15 cellular contexts compared by ENCODE assay signal in the genomic region with DNA sequence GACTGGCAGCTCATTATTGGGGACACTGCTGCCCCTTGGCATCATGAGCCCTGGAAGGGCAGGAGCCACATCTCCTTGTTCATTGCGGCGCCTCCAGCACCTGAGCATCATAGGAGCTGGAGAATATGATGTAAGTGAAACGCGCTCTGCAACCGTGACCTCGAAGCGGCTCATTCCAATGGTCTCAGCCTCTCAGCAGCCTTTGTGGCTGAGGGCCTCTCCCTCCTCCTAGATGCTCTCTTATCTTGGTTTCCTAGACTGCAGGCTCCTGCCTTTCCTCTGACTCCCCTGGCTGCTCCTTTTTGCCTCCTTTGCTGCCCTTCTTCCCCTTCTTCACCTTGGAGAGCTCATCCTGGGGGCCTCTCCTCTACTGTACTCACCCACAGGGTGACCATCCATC.
A peak's percentile ranks its signal among the peaks of the same experiment; 100 is the strongest.
DNase-seq lines count a peak whose midpoint lies in the region; ATAC-seq and TF ChIP-seq lines count a peak whose summit lies in the region.
"Had no signal": no experiment of that assay in that cellular context is flagged by ENCODE, and none has a peak within 500 bp of the region (broad histone marks: within the 10 kb centered on the region; RNA-seq: fewer than 3 reads in every experiment).

No MANE protein-coding gene starts in this region.

- TF ChIP-seq CTCF in hepatocyte (IDR thresholded peaks at IDR 0.05; ENCODE audit: poor library complexity) (no peak), osteoblast (IDR thresholded peaks at IDR 0.05; ENCODE audit: extremely low read depth, low read depth, low read length) (no peak)

- H3K4me1 ChIP-seq in hepatocyte (ENCODE audit: insufficient read depth): no peaks in the 10 kb centered on the region
- H3K4me1 ChIP-seq in osteoblast (ENCODE audit: insufficient read depth, low read length): no peaks in the 10 kb centered on the region

- H3K4me3 ChIP-seq in hepatocyte: no peak overlapping the region
- H3K4me3 ChIP-seq in osteoblast (ENCODE audit: insufficient read depth, low read length): no peak overlapping the region
- H3K4me3 ChIP-seq: GM23248 had no signal

- H3K9me2 ChIP-seq in hepatocyte (replicated peaks; ENCODE audit: insufficient read depth): no peaks in the 10 kb centered on the region

- DNase-seq in amniotic epithelial cell (ENCODE audit: low read depth) (peak; percentile 29), hepatocyte (ENCODE audit: low spot score) (peak; percentile 2), osteoblast (ENCODE audit: insufficient read length, low spot score, missing footprints) (peak; percentile 8), Kasumi-1 (lab: John Stamatoyannopoulos, UW) (no peak)
- DNase-seq: C1 segment of cervical spinal cord; Calu3; CD4-positive, alpha-beta memory T cell; COR-L47; DMS153; DND-41; GM23248; H7; HCEC 1CT had no signal

- WGBS in hepatocyte (ENCODE audit: low lambda C conversion rate, missing lambda C conversion rate): 89% methylated on average over 7 of the region's 7 CpGs

- H3K9me3 ChIP-seq in hepatocyte (ENCODE audit: low read depth): no peaks in the 10 kb centered on the region
- no peaks in the 10 kb centered on the region for H3K9me3 ChIP-seq in osteoblast (ENCODE audit: low read depth, low read length)

- no peak overlapping the region for H3K4me2 ChIP-seq in hepatocyte
- no peak overlapping the region for H3K4me2 ChIP-seq in osteoblast (ENCODE audit: insufficient read depth, low read length)

- H3K36me3 ChIP-seq in hepatocyte (replicated peaks; ENCODE audit: insufficient read depth, low read depth) (no peaks in the 10 kb centered on the region), osteoblast (ENCODE audit: insufficient read depth, low read length) (no peaks in the 10 kb centered on the region)

- H2AFZ ChIP-seq in hepatocyte (no peak overlapping the region), osteoblast (ENCODE audit: low read length) (no peak overlapping the region)
- H2AFZ ChIP-seq: GM23248 had no signal

- H3K27ac ChIP-seq in hepatocyte (no peak overlapping the region), osteoblast (ENCODE audit: low read depth, low read length) (no peak overlapping the region)
- H3K27ac ChIP-seq: GM23248 had no signal

- ATAC-seq in HG03520 (IDR thresholded peaks at IDR 0.05; ENCODE audit: unreplicated experiment): no peak
- ATAC-seq in GM18520 (IDR thresholded peaks at IDR 0.05; ENCODE audit: unreplicated experiment): no peak

- H3K27me3 ChIP-seq in hepatocyte (no peaks in the 10 kb centered on the region), osteoblast (ENCODE audit: insufficient read depth, low read length) (peaks cover 15% of the 10 kb centered on the region)

- H3K79me2 ChIP-seq in hepatocyte (no peaks in the 10 kb centered on the region), osteoblast (ENCODE audit: insufficient read depth, low read length) (no peaks in the 10 kb centered on the region)

- H4K20me1 ChIP-seq in hepatocyte (ENCODE audit: insufficient read depth, poor library complexity, severe bottlenecking) (no peaks in the 10 kb centered on the region), osteoblast (ENCODE audit: insufficient read depth, low read length) (no peaks in the 10 kb centered on the region)

Comparison
In these comparisons a context has a peak if more than half of its experiments do, and no peak if none do; other contexts are left out.
1. DNase-seq: peak in amniotic epithelial cell (single experiment), hepatocyte (single experiment) and osteoblast (single experiment); none in Kasumi-1 (0 of 2).